ENCODE assay signal across 37 cellular contexts in the genomic region with DNA sequence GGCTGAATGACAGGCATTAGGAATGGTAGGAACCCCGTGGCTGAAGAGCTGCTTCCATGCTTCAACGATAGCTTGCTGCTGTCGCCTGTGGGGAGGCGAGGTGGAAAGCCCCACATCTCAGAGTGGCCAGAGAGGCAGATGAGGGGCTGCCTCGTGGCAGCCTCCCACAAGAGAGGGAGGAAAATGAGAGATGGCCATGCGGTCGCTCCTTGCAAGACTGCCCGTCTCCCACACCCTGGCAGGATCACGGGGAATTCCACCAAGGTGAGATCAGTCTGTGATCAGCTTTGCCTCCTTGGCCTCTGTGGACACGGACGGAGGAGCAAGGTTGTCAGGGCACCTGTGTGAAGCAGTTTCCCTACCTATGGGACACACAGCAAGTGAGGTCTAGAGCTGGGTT. TPM values are rescaled to one million over a fixed set of nuclear protein-coding genes. Genes with fewer than 3 reads are reported as not detected.
"Had no signal": no experiment of that assay in that cellular context is flagged by ENCODE, and none has a peak within 500 bp of the region (broad histone marks: within the 10 kb centered on the region; RNA-seq: fewer than 3 reads in every experiment).

No MANE protein-coding gene starts in this region.

- H3K4me1 Mint-ChIP-seq: nephron progenitor cell had no signal

- H3K9me3 Mint-ChIP-seq: nephron progenitor cell had no signal

- H3K4me3 Mint-ChIP-seq: naive thymus-derived CD8-positive, alpha-beta T cell; nephron progenitor cell; stimulated activated naive CD8-positive, alpha-beta T cell treated with anti-CD3 and anti-CD28 coated beads, Interleukin-15, amount 100 ng/mL, for 72 hours had no signal

- H3K4me3 ChIP-seq: coronary artery, esophagus muscularis mucosa, gastroesophageal sphincter, heart right ventricle, left lung, psoas muscle, sigmoid colon, thyroid gland, vagina had no signal

- H3K9me3 ChIP-seq: esophagus muscularis mucosa, gastroesophageal sphincter, heart right ventricle, left lung, psoas muscle, sigmoid colon, thyroid gland, vagina had no signal

- H2AFZ ChIP-seq: parathyroid adenoma had no signal

- DNase-seq: dermis blood vessel endothelial cell; effector memory CD4-positive, alpha-beta T cell; foreskin keratinocyte; glutamatergic neuron; heart right ventricle; hippocampal formation; left cardiac atrium; left lung; mesenchymal stem cell; naive thymus-derived CD8-positive, alpha-beta T cell; nephron progenitor cell; psoas muscle; right cardiac atrium; sigmoid colon; stimulated activated CD4-positive, alpha-beta T cell treated with anti-CD3 and anti-CD28 coated beads, Interleukin-4, amount 100 ng/mL, for 4 hours; stimulated activated naive CD4-positive, alpha-beta T cell; stimulated activated naive CD8-positive, alpha-beta T cell treated with anti-CD3 and anti-CD28 coated beads, Interleukin-15, amount 100 ng/mL, for 72 hours; thyroid gland; trophoblast cell had no signal

- H3K4me1 ChIP-seq: foreskin keratinocyte, gastroesophageal sphincter, parathyroid adenoma, psoas muscle, sigmoid colon, thyroid gland, vagina had no signal

- H3K36me3 ChIP-seq: esophagus muscularis mucosa, gastroesophageal sphincter, heart right ventricle, left lung, sigmoid colon, thyroid gland, vagina had no signal

- H3K27ac ChIP-seq: coronary artery, esophagus muscularis mucosa, foreskin keratinocyte, gastroesophageal sphincter, heart right ventricle, left lung, parathyroid adenoma, psoas muscle, sigmoid colon, thyroid gland, vagina had no signal

- H3K27me3 Mint-ChIP-seq: naive thymus-derived CD8-positive, alpha-beta T cell; stimulated activated naive CD8-positive, alpha-beta T cell treated with anti-CD3 and anti-CD28 coated beads, Interleukin-15, amount 100 ng/mL, for 72 hours had no signal

- H3K9ac ChIP-seq: parathyroid adenoma had no signal

- H3K27me3 ChIP-seq: heart right ventricle, thyroid gland, vagina had no signal

- ATAC-seq: foreskin keratinocyte; gastroesophageal sphincter; heart right ventricle; left cardiac atrium; left lung; naive thymus-derived CD8-positive, alpha-beta T cell; psoas muscle; right cardiac atrium; stimulated activated naive CD8-positive, alpha-beta T cell treated with anti-CD3 and anti-CD28 coated beads, Interleukin-15, amount 100 ng/mL, for 72 hours had no signal

- H3K36me3 Mint-ChIP-seq: naive thymus-derived CD8-positive, alpha-beta T cell had no signal

- H3K27ac Mint-ChIP-seq: nephron progenitor cell; stimulated activated naive CD8-positive, alpha-beta T cell treated with anti-CD3 and anti-CD28 coated beads, Interleukin-15, amount 100 ng/mL, for 72 hours had no signal

RNA-seq across cellular contexts. Expression of a gene that starts 3.0 kb away (rescaled TPM):
- total RNA-seq: dermis blood vessel endothelial cell; endothelial cell of umbilical vein; epithelial cell of proximal tubule; esophagus muscularis mucosa; fibroblast of lung; foreskin keratinocyte; gastroesophageal sphincter; left cardiac atrium; left lung; lower leg skin; lung microvascular endothelial cell; myocyte; naive thymus-derived CD8-positive, alpha-beta T cell; omental fat pad; psoas muscle; renal cortical epithelial cell; right cardiac atrium; sigmoid colon; skeletal muscle tissue; subcutaneous adipose tissue; temporal lobe; thyroid gland; vagina had no signal
- polyA plus RNA-seq: endothelial cell of umbilical vein, fibroblast of lung, foreskin keratinocyte, heart right ventricle, keratinocyte, psoas muscle, right cardiac atrium, sigmoid colon had no signal

RNA-seq across cellular contexts. Expression of a gene that starts 7.0 kb away (rescaled TPM):
- total RNA-seq: dermis blood vessel endothelial cell; endothelial cell of umbilical vein; epithelial cell of proximal tubule; fibroblast of lung; foreskin keratinocyte; myocyte; naive thymus-derived CD8-positive, alpha-beta T cell; renal cortical epithelial cell; ureter; vagina had no signal
- polyA plus RNA-seq: endothelial cell of umbilical vein; fibroblast of lung; foreskin keratinocyte; keratinocyte; naive thymus-derived CD8-positive, alpha-beta T cell had no signal
